ENCODE assay signal across 26 cellular contexts in genomic region chr4:24405926-24406325, GRCh38.
DNase-seq lines count a peak whose midpoint lies in the region; ATAC-seq, FAIRE-seq and TF ChIP-seq lines count a peak whose summit lies in the region.
"Had no signal": no experiment of that assay in that cellular context is flagged by ENCODE, and none has a peak within 500 bp of the region (broad histone marks: within the 10 kb centered on the region; RNA-seq: fewer than 3 reads in every experiment).

No MANE protein-coding gene starts in this region.

- WGBS in K562 (ENCODE audit: insufficient coverage, low coverage, missing lambda C conversion rate): 0% methylated on average over 5 of the region's 5 CpGs
- WGBS in tibial nerve, 2 donors: 44 to 51% methylated on average over 5 of the region's 5 CpGs

- H3K9me2 ChIP-seq in neural cell (ENCODE audit: insufficient read depth, low read length): no peaks in the 10 kb centered on the region

- no peak overlapping the region for H3K4me2 ChIP-seq in K562 (ENCODE audit: insufficient read depth, low read length)
- H3K4me2 ChIP-seq in neural cell (ENCODE audit: low read length): no peak overlapping the region
- H3K4me2 ChIP-seq: A549; BLaER1 treated with 17β-estradiol and CSF1 and Interleukin-3, amounts not matched to agents 10 nM and 100 nM had no signal

- TF ChIP-seq RAD21 in K562 (CRISPR knock-in tag; conservative IDR thresholded peaks at IDR 0.05 in 1 of 2, IDR thresholded peaks at IDR 0.05 in 1 of 2) (no peak), neural cell (conservative IDR thresholded peaks at IDR 0.05) (no peak)

- no peak overlapping the region for H3K9ac ChIP-seq in K562 (ENCODE audit: insufficient read depth in 1 of 2, low read depth in 2 of 2, low read length in 2 of 2)
- H3K9ac ChIP-seq in neural cell (ENCODE audit: low read length): no peak overlapping the region
- H3K9ac ChIP-seq: BLaER1 treated with 17β-estradiol and CSF1 and Interleukin-3, amounts not matched to agents 10 nM and 100 nM had no signal

- H3K27ac ChIP-seq in K562 (ENCODE audit: extremely low read depth, low read depth, low read length) (no peak overlapping the region), neural cell (ENCODE audit: low read length) (peak overlapping the region; percentile 65), gastrocnemius medialis (no peak overlapping the region), tibial nerve (no peak overlapping the region), brain microvascular endothelial cell (no peak overlapping the region)
- H3K27ac ChIP-seq: 22Rv1; A549; BLaER1 treated with 17β-estradiol and CSF1 and Interleukin-3, amounts not matched to agents 10 nM and 100 nM; C4-2B had no signal

- TF ChIP-seq CTCF in K562 (IDR thresholded peaks at IDR 0.05 in 2 of 3, conservative IDR thresholded peaks at IDR 0.05 in 1 of 3; ENCODE audit: insufficient read depth in 2 of 3, low read depth in 1 of 3, low read length in 3 of 3) (no peak), neural cell (IDR thresholded peaks at IDR 0.05; ENCODE audit: poor library complexity, severe bottlenecking) (no peak), gastrocnemius medialis (IDR thresholded peaks at IDR 0.05 in 4 of 5, conservative IDR thresholded peaks at IDR 0.05 in 1 of 5) (no peak), tibial nerve (IDR thresholded peaks at IDR 0.05) (no peak), brain microvascular endothelial cell (IDR thresholded peaks at IDR 0.05; ENCODE audit: low read depth, low read length, missing control alignments) (no peak)

- ATAC-seq in left ventricle myocardium superior: peak; percentile 29
- no peak for ATAC-seq in Right ventricle myocardium superior (ENCODE audit: poor library complexity)
- no peak for ATAC-seq in K562
- ATAC-seq in gastrocnemius medialis: peak; percentile 60 to 82
- ATAC-seq: A549; CD8-positive, alpha-beta T cell; GM12878 had no signal

- H3K36me3 ChIP-seq in K562 (ENCODE audit: control insufficient read depth, insufficient read depth, low read length) (no peaks in the 10 kb centered on the region), neural cell (ENCODE audit: insufficient read depth, low read length) (no peaks in the 10 kb centered on the region), gastrocnemius medialis (no peaks in the 10 kb centered on the region), tibial nerve (no peaks in the 10 kb centered on the region), brain microvascular endothelial cell (replicated peaks) (no peaks in the 10 kb centered on the region)
- H3K36me3 ChIP-seq: BLaER1 treated with 17β-estradiol and CSF1 and Interleukin-3, amounts not matched to agents 10 nM and 100 nM had no signal

- intact Hi-C loops in left ventricle myocardium superior (cut with micrococcal nuclease) (no loop called here), Right ventricle myocardium superior (cut with DNase I) (no loop called here), K562 (cut with micrococcal nuclease) (no loop called here), gastrocnemius medialis (cut with DNase I; ENCODE audit: low total_unique reads) (no loop called here)

- no peaks in the 10 kb centered on the region for H3K9me1 ChIP-seq in K562 (ENCODE audit: control insufficient read depth, insufficient read depth, low read length)

- in situ Hi-C loops in K562 (cut with MboI) (loop anchor here (25.0 kb wide), 2 partner anchors 1269 to 1519 kb away; no protein-coding TSS in a partner anchor), gastrocnemius medialis (cut with MboI; ENCODE audit: low sequenced_read_pairs in 4 of 4) (loop anchor here in 2 of 4 donors (25.0 kb wide), 2 partner anchors 469 to 1044 kb away; no protein-coding TSS in a partner anchor), brain microvascular endothelial cell (cut with HindIII; ENCODE audit: low pct_ligation_motif_present, low sequenced_read_pairs) (no loop called here)

- DNase-seq in left ventricle myocardium superior: no peak
- DNase-seq in Right ventricle myocardium superior: no peak
- DNase-seq in K562 (ENCODE audit: extremely low read depth in 1 of 4, low spot score in 3 of 4): no peak
- DNase-seq in gastrocnemius medialis: no peak
- DNase-seq in tibial nerve (ENCODE audit: low spot score in 2 of 2): no peak
- no peak for DNase-seq in brain microvascular endothelial cell
- DNase-seq in HUDEP-2 (lab: John Stamatoyannopoulos, UW; ENCODE audit: unreplicated experiment in 76 of 76): no peak
- DNase-seq: AML-193; CD4-positive, alpha-beta T cell; CD8-positive, alpha-beta T cell; COR-L47; DMS 273 treated with DMSO at 0.1 percent for 48 hours; DMS153; DMS53; DMS79; DND-41; EL; GDM1 had no signal

- H3K79me2 ChIP-seq in K562 (ENCODE audit: control insufficient read depth, insufficient read depth, low read length): no peaks in the 10 kb centered on the region
- H3K79me2 ChIP-seq in neural cell (replicated peaks; ENCODE audit: insufficient read depth, low read length): no peaks in the 10 kb centered on the region

- no peaks in the 10 kb centered on the region for H3K4me1 ChIP-seq in K562 (replicated peaks in 1 of 2; ENCODE audit: control insufficient read depth in 2 of 2, insufficient read depth in 2 of 2, low read length in 2 of 2)
- peaks cover 0 to 6% of the 10 kb centered on the region in 2 donors for H3K4me1 ChIP-seq in gastrocnemius medialis
- H3K4me1 ChIP-seq in tibial nerve: no peaks in the 10 kb centered on the region
- H3K4me1 ChIP-seq: A549; BLaER1 treated with 17β-estradiol and CSF1 and Interleukin-3, amounts not matched to agents 10 nM and 100 nM had no signal

- TF ChIP-seq EP300 in K562 (IDR thresholded peaks at IDR 0.05; ENCODE audit: low read length) (no peak), neural cell (conservative IDR thresholded peaks at IDR 0.05; ENCODE audit: poor library complexity, severe bottlenecking) (no peak), tibial nerve (IDR thresholded peaks at IDR 0.05) (no peak)

- FAIRE-seq in K562 (lab: Jason Lieb, UNC): no peak
- FAIRE-seq: A549, GM12878, GM12892, GM19239 had no signal

- H3K27me3 ChIP-seq in K562 (ENCODE audit: control insufficient read depth in 2 of 2, insufficient read depth in 2 of 2, low read length in 2 of 2): peaks cover 2 to 11% of the 10 kb centered on the region in 2 experiments; a peak in 3 of 5 replicates
- no peaks in the 10 kb centered on the region for H3K27me3 ChIP-seq in neural cell (ENCODE audit: insufficient read depth, low read depth, low read length)
- no peaks in the 10 kb centered on the region for H3K27me3 ChIP-seq in gastrocnemius medialis
- no peaks in the 10 kb centered on the region for H3K27me3 ChIP-seq in tibial nerve
- no peaks in the 10 kb centered on the region for H3K27me3 ChIP-seq in brain microvascular endothelial cell (replicated peaks)
- H3K27me3 ChIP-seq: BLaER1 treated with 17β-estradiol and CSF1 and Interleukin-3, amounts not matched to agents 10 nM and 100 nM had no signal

- no peaks in the 10 kb centered on the region for H3F3A ChIP-seq in neural cell (ENCODE audit: insufficient read depth, low read length, poor library complexity, severe bottlenecking)

- H3K4me3 ChIP-seq in K562 (no peak overlapping the region), neural cell (ENCODE audit: low read length) (no peak overlapping the region), gastrocnemius medialis (no peak overlapping the region), tibial nerve (no peak overlapping the region), brain microvascular endothelial cell (ENCODE audit: low read depth, low read length) (no peak overlapping the region)
- H3K4me3 ChIP-seq: A549; BLaER1 treated with 17β-estradiol and CSF1 and Interleukin-3, amounts not matched to agents 10 nM and 100 nM; GM12878 had no signal

- H2AFZ ChIP-seq in K562 (ENCODE audit: low read depth, low read length) (no peak overlapping the region), neural cell (ENCODE audit: low read depth, low read length) (no peak overlapping the region)

- no peak for TF ChIP-seq POLR2A in K562 (conservative IDR thresholded peaks at IDR 0.05)
- TF ChIP-seq POLR2A in gastrocnemius medialis (IDR thresholded peaks at IDR 0.05): no peak
- TF ChIP-seq POLR2A in tibial nerve (IDR thresholded peaks at IDR 0.05): no peak

- H4K20me1 ChIP-seq in K562 (replicated peaks; ENCODE audit: control insufficient read depth, insufficient read depth, low read length): no peaks in the 10 kb centered on the region
- H4K20me1 ChIP-seq in neural cell (ENCODE audit: insufficient read depth): no peaks in the 10 kb centered on the region
- H4K20me1 ChIP-seq: BLaER1 treated with 17β-estradiol and CSF1 and Interleukin-3, amounts not matched to agents 10 nM and 100 nM had no signal

- no peaks in the 10 kb centered on the region for H3K9me3 ChIP-seq in K562 (replicated peaks; ENCODE audit: control insufficient read depth, insufficient read depth, low read depth, low read length)
- H3K9me3 ChIP-seq in neural cell (ENCODE audit: low read length): no peaks in the 10 kb centered on the region
- no peaks in the 10 kb centered on the region for H3K9me3 ChIP-seq in gastrocnemius medialis
- no peaks in the 10 kb centered on the region for H3K9me3 ChIP-seq in tibial nerve
- H3K9me3 ChIP-seq: A549; BLaER1 treated with 17β-estradiol and CSF1 and Interleukin-3, amounts not matched to agents 10 nM and 100 nM had no signal

- POLR2A ChIA-PET in K562 (lab: Yijun Ruan, JAX): no interaction called here

- CTCF ChIA-PET in K562 (lab: Yijun Ruan, JAX; ENCODE audit: low intra/inter-chr PET ratio): no interaction called here

- BruUV-seq in K562 (replicated peaks; lab: Mats Ljungman, UMichigan): no TSS peak

TF ChIP-seq in K562, 482 proteins besides CTCF, POLR2A, EP300 and RAD21 (continues in another document):
- no peak for TF ChIP-seq SPI1 (IDR thresholded peaks at IDR 0.05; ENCODE audit: borderline replicate concordance, low read depth, low read length)

Comparison
In these comparisons a context has a peak if more than half of its experiments do, and no peak if none do; other contexts are left out.
1. ATAC-seq: peak in left ventricle myocardium superior (single experiment) and gastrocnemius medialis (2 of 2); none in Right ventricle myocardium superior (single experiment) and K562 (single experiment).